In the genomic region with DNA sequence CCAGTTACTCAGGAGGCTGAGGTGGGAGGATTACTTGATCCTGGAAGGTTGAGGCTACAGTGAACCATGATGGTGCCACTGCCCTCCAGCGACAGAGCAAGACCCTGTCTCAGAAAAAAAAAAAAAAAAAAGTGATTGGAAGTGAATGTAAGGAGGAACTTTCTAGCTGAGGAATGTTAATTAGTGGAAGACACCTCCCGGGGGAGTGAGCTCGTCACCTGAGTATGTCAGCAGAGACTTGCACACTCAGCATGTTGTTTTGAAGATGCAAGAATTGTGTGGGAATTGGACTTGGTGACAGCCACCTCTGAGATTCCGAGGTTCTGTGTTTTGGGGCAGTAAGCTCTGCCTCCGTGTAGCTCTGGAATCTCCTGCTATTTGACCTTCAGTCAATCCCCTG, we compare ENCODE assay signal across 1 cellular context.
A peak's percentile ranks its signal among the peaks of the same experiment; 100 is the strongest.
TF ChIP-seq lines count a peak whose summit lies in the region.

No MANE protein-coding gene starts in this region.

TF ChIP-seq in K562, 482 proteins besides CTCF, POLR2A, EP300 and RAD21 (continued from another document):
- no peak for TF ChIP-seq RFX7 (CRISPR knock-in tag; IDR thresholded peaks at IDR 0.05)
- no peak for TF ChIP-seq MAFF (IDR thresholded peaks at IDR 0.05; ENCODE audit: low read length)
- peak; percentile 52; the same call in 1 of the 2 replicates for TF ChIP-seq C11orf30 (IDR thresholded peaks at IDR 0.05; ENCODE audit: low read depth)
- TF ChIP-seq SRSF3 (IDR thresholded peaks at IDR 0.05; ENCODE audit: insufficient read depth, low read length) = no peak
- TF ChIP-seq RBM15 (IDR thresholded peaks at IDR 0.05; ENCODE audit: insufficient read depth, low read length) = no peak
- TF ChIP-seq XRCC4 (IDR thresholded peaks at IDR 0.05; ENCODE audit: extremely low read depth, insufficient read depth, insufficient read length) = no peak
- TF ChIP-seq, protein P1, sequence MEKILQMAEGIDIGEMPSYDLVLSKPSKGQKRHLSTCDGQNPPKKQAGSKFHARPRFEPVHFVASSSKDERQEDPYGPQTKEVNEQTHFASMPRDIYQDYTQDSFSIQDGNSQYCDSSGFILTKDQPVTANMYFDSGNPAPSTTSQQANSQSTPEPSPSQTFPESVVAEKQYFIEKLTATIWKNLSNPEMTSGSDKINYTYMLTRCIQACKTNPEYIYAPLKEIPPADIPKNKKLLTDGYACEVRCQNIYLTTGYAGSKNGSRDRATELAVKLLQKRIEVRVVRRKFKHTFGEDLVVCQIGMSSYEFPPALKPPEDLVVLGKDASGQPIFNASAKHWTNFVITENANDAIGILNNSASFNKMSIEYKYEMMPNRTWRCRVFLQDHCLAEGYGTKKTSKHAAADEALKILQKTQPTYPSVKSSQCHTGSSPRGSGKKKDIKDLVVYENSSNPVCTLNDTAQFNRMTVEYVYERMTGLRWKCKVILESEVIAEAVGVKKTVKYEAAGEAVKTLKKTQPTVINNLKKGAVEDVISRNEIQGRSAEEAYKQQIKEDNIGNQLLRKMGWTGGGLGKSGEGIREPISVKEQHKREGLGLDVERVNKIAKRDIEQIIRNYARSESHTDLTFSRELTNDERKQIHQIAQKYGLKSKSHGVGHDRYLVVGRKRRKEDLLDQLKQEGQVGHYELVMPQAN (IDR thresholded peaks at IDR 0.05; ENCODE audit: borderline replicate concordance) = no peak
